Comparison of ENCODE assay signal across 1 cellular context in genomic region chr4:139975830-139976272, GRCh38.
TF ChIP-seq lines count a peak whose summit lies in the region.

No MANE protein-coding gene starts in this region.

TF ChIP-seq in GM23338, 12 proteins besides CTCF, POLR2A, EP300 and RAD21 (continued from another document):
- TF ChIP-seq ZNF462 (CRISPR knock-in tag; IDR thresholded peaks at IDR 0.05) (no peak), ZNF114 (CRISPR knock-in tag; IDR thresholded peaks at IDR 0.05) (no peak), STAT1 (IDR thresholded peaks at IDR 0.05; ENCODE audit: unreplicated experiment) (no peak), POLR2AphosphoS5 (IDR thresholded peaks at IDR 0.05; ENCODE audit: low read depth) (no peak), ETS1 (IDR thresholded peaks at IDR 0.05) (no peak), JUNB (IDR thresholded peaks at IDR 0.05; ENCODE audit: unreplicated experiment) (no peak), ZNF331 (CRISPR knock-in tag; IDR thresholded peaks at IDR 0.05; ENCODE audit: low read depth) (no peak), EZH2 (IDR thresholded peaks at IDR 0.05; ENCODE audit: low read depth, unreplicated experiment) (no peak)
